8 cellular contexts compared by ENCODE assay signal in genomic region chr3:131361066-131361463, GRCh38. TPM values are rescaled to one million over a fixed set of nuclear protein-coding genes. Genes with fewer than 3 reads are reported as not detected.
DNase-seq lines count a peak whose midpoint lies in the region; ATAC-seq, FAIRE-seq and TF ChIP-seq lines count a peak whose summit lies in the region.
"Not testable (repeated sequence)": the region's sequence is repeated elsewhere in the genome, so short reads cannot be mapped to it uniquely, and the experiment has no call there.

No MANE protein-coding gene starts in this region.

- H3K27ac ChIP-seq in psoas muscle = not testable (repeated sequence)
- H3K27ac ChIP-seq in tibial nerve = peak overlapping the region in 3 of 4 donors; percentile 43 to 76 (median 55)

- not testable (repeated sequence) for TF ChIP-seq CTCF in bronchial epithelial cell (IDR thresholded peaks at IDR 0.05; ENCODE audit: insufficient read depth, low read length, severe bottlenecking); psoas muscle (IDR thresholded peaks at IDR 0.05); tibial nerve (IDR thresholded peaks at IDR 0.05)

- TF ChIP-seq POLR2A in GM12891 (IDR thresholded peaks at IDR 0.05; ENCODE audit: low read depth, low read length); tibial nerve (IDR thresholded peaks at IDR 0.05): not testable (repeated sequence)

- peaks cover 35% of the 10 kb centered on the region for H3K27me3 Mint-ChIP-seq in activated CD4-positive, alpha-beta T cell treated with anti-CD3 and anti-CD28 coated beads, Interleukin-2, amount 10 ng/mL, durations not matched to agents 24 days and 14 days
- peaks cover 14% of the 10 kb centered on the region for H3K27me3 Mint-ChIP-seq in memory B cell

- 86 to 97% (median 91%) methylated on average over 3 to 7 of the region's 7 CpGs for WGBS in psoas muscle, 3 donors
- 79 to 85% methylated on average over 7 of the region's 7 CpGs for WGBS in tibial nerve, 2 donors

- H3K36me3 Mint-ChIP-seq in activated CD4-positive, alpha-beta T cell treated with anti-CD3 and anti-CD28 coated beads, Interleukin-2, amount 10 ng/mL, durations not matched to agents 24 days and 14 days (ENCODE audit: low read depth); memory B cell: not testable (repeated sequence)

- ATAC-seq in left cardiac atrium (peak; percentile 3 to 10), psoas muscle (peak in 1 of 4 donors; percentile 19)
- not testable (repeated sequence) for ATAC-seq in memory B cell (ENCODE audit: low read depth)

- DNase-seq in GM12891 (ENCODE audit: insufficient read length, low spot score); bronchial epithelial cell (ENCODE audit: low read depth); left cardiac atrium; memory B cell (ENCODE audit: low spot score in 2 of 2); psoas muscle: not testable (repeated sequence)
- DNase-seq in NOMO-1 treated with DMSO at 0.1 percent for 48 hours (lab: John Stamatoyannopoulos, UW; ENCODE audit: unreplicated experiment) (peak; percentile 51), tibial nerve (ENCODE audit: low spot score in 2 of 2) (peak in 1 of 2 donors; percentile 33)
- DNase-seq in activated CD4-positive, alpha-beta T cell treated with anti-CD3 and anti-CD28 coated beads, Interleukin-2, amount 10 ng/mL, durations not matched to agents 24 days and 14 days = peak; percentile 54

- peak overlapping the region; percentile 80 for H3K4me3 Mint-ChIP-seq in activated CD4-positive, alpha-beta T cell treated with anti-CD3 and anti-CD28 coated beads, Interleukin-2, amount 10 ng/mL, durations not matched to agents 24 days and 14 days
- peak overlapping the region; percentile 82 for H3K4me3 Mint-ChIP-seq in memory B cell

- intact Hi-C loops in activated CD4-positive, alpha-beta T cell treated with anti-CD3 and anti-CD28 coated beads, Interleukin-2, amount 10 ng/mL, durations not matched to agents 24 days and 14 days (cut with micrococcal nuclease) = loop anchor here (2.0 kb wide), 1 partner anchor 22 kb away; no protein-coding TSS in a partner anchor
- intact Hi-C loops in left cardiac atrium (cut with DNase I); psoas muscle (cut with DNase I): not testable (repeated sequence)

- H3K9me3 Mint-ChIP-seq in activated CD4-positive, alpha-beta T cell treated with anti-CD3 and anti-CD28 coated beads, Interleukin-2, amount 10 ng/mL, durations not matched to agents 24 days and 14 days; memory B cell: not testable (repeated sequence)

- not testable (repeated sequence) for TF ChIP-seq EP300 in tibial nerve (IDR thresholded peaks at IDR 0.05)

- not testable (repeated sequence) for H3K27me3 ChIP-seq in bronchial epithelial cell (ENCODE audit: control insufficient read depth, insufficient read depth, low read length); psoas muscle (ENCODE audit: insufficient read depth in 3 of 3, low read length in 2 of 3); tibial nerve

- not testable (repeated sequence) for H3K9me3 ChIP-seq in psoas muscle, tibial nerve

- not testable (repeated sequence) for H3K36me3 ChIP-seq in bronchial epithelial cell (ENCODE audit: control insufficient read depth, insufficient read depth, low read length); psoas muscle (ENCODE audit: insufficient read depth in 1 of 2, low read depth in 1 of 2); tibial nerve

- not testable (repeated sequence) for H3K27ac Mint-ChIP-seq in activated CD4-positive, alpha-beta T cell treated with anti-CD3 and anti-CD28 coated beads, Interleukin-2, amount 10 ng/mL, durations not matched to agents 24 days and 14 days; memory B cell

- H3K4me1 ChIP-seq in psoas muscle = not testable (repeated sequence)
- H3K4me1 ChIP-seq in tibial nerve = peaks cover 0 to 10% (median 2%) of the 10 kb centered on the region in 4 donors

- H3K4me1 Mint-ChIP-seq in activated CD4-positive, alpha-beta T cell treated with anti-CD3 and anti-CD28 coated beads, Interleukin-2, amount 10 ng/mL, durations not matched to agents 24 days and 14 days = peaks cover 12% of the 10 kb centered on the region
- H3K4me1 Mint-ChIP-seq in memory B cell = not testable (repeated sequence)

- peak overlapping the region; percentile 65 for H3K4me3 ChIP-seq in bronchial epithelial cell (ENCODE audit: low read depth, low read length)
- peak overlapping the region; percentile 70 for H3K4me3 ChIP-seq in psoas muscle
- H3K4me3 ChIP-seq in tibial nerve = peak overlapping the region in 3 of 4 donors; percentile 44 to 60 (median 53)

- peak; percentile 78 for FAIRE-seq in GM12891 (lab: Jason Lieb, UNC)
- FAIRE-seq in bronchial epithelial cell (lab: Jason Lieb, UNC) = peak; percentile 70

RNA-seq across cellular contexts. Expression of gene NUDT16, which starts 20.5 kb away (rescaled TPM):
- 8.7 TPM for polyA plus RNA-seq in GM12891 (2012; ENCODE audit: low read depth, missing spikeins)
- total RNA-seq in activated CD4-positive, alpha-beta T cell treated with anti-CD3 and anti-CD28 coated beads, Interleukin-2, amount 10 ng/mL, durations not matched to agents 24 days and 14 days = 8.4 TPM in 2 replicates
- 5.4 and 7.6 TPM in 2 replicates for total RNA-seq in bronchial epithelial cell
- total RNA-seq in left cardiac atrium = 10 to 100 TPM; 19.8 to 25.4 TPM
- 10 to 100 TPM in 3 of 4 donors, 1 to 10 TPM in 1; 9.0 to 25.9 (median 11.4) TPM for total RNA-seq in psoas muscle
- polyA plus RNA-seq in psoas muscle = 10 to 100 TPM in 1 of 3 donors, 1 to 10 TPM in 2; 5.2 to 10.9 (median 8.9) TPM
- 100 to 1,000 TPM in 1 of 4 donors, 10 to 100 TPM in 3; 70.8 to 102 (median 87.8) TPM for total RNA-seq in tibial nerve
